20 cellular contexts compared by ENCODE assay signal in genomic region chr1:90732136-90732535, GRCh38. TPM values are rescaled to one million over a fixed set of nuclear protein-coding genes. Genes with fewer than 3 reads are reported as not detected.
DNase-seq lines count a peak whose midpoint lies in the region; ATAC-seq lines count a peak whose summit lies in the region.
"Had no signal": no experiment of that assay in that cellular context is flagged by ENCODE, and none has a peak within 500 bp of the region (broad histone marks: within the 10 kb centered on the region; RNA-seq: fewer than 3 reads in every experiment).

No MANE protein-coding gene starts in this region.

- peaks cover 62% of the 10 kb centered on the region for H3K27me3 Mint-ChIP-seq in activated naive CD4-positive, alpha-beta T cell treated with anti-CD3 and anti-CD28 coated beads, Interleukin-2, amount 50 U/mL, for 24 hours
- H3K27me3 Mint-ChIP-seq in activated T-cell treated with anti-CD3 and anti-CD28 coated beads, Interleukin-2, amount 50 U/mL, for 24 hours, result peaks cover 80% of the 10 kb centered on the region

- no peak for ATAC-seq in GM19035 (IDR thresholded peaks at IDR 0.05; ENCODE audit: unreplicated experiment)
- ATAC-seq: A549, HCT116 had no signal

- no peak for DNase-seq in activated naive CD4-positive, alpha-beta T cell (lab: John Stamatoyannopoulos, UW)
- peak; percentile 20 for DNase-seq in NCI-H446 treated with DMSO at 0.1 percent for 48 hours (lab: John Stamatoyannopoulos, UW)
- DNase-seq in cerebellum (ENCODE audit: low spot score), result peak; percentile 61
- no peak for DNase-seq in activated T-cell treated with anti-CD3 and anti-CD28 coated beads, Interleukin-2, amount 50 U/mL, for 24 hours
- DNase-seq in cortex of kidney (lab: John Stamatoyannopoulos, UW), result no peak
- DNase-seq: 8988T; ACHN; Calu3; CD4-positive, alpha-beta memory T cell; COR-L47; DMS53; DMS79 treated with DMSO at 0.1 percent for 48 hours; GM23248; H9 had no signal

- H3K9me3 Mint-ChIP-seq in activated naive CD4-positive, alpha-beta T cell treated with anti-CD3 and anti-CD28 coated beads, Interleukin-2, amount 50 U/mL, for 24 hours, result peaks cover 14% of the 10 kb centered on the region
- H3K9me3 Mint-ChIP-seq in activated T-cell treated with anti-CD3 and anti-CD28 coated beads, Interleukin-2, amount 50 U/mL, for 24 hours, result peaks cover 2% of the 10 kb centered on the region

- H3K4me1 Mint-ChIP-seq in activated naive CD4-positive, alpha-beta T cell treated with anti-CD3 and anti-CD28 coated beads, Interleukin-2, amount 50 U/mL, for 24 hours, result peaks cover 26% of the 10 kb centered on the region
- H3K4me1 Mint-ChIP-seq in activated T-cell treated with anti-CD3 and anti-CD28 coated beads, Interleukin-2, amount 50 U/mL, for 24 hours (ENCODE audit: low read depth), result peaks cover 26% of the 10 kb centered on the region

- peaks cover 8% of the 10 kb centered on the region for H3K36me3 Mint-ChIP-seq in activated naive CD4-positive, alpha-beta T cell treated with anti-CD3 and anti-CD28 coated beads, Interleukin-2, amount 50 U/mL, for 24 hours
- no peaks in the 10 kb centered on the region for H3K36me3 Mint-ChIP-seq in activated T-cell treated with anti-CD3 and anti-CD28 coated beads, Interleukin-2, amount 50 U/mL, for 24 hours (ENCODE audit: low read depth)
- H3K36me3 Mint-ChIP-seq: CD4-positive, alpha-beta memory T cell had no signal

- peak overlapping the region; percentile 18 for H3K27ac Mint-ChIP-seq in activated naive CD4-positive, alpha-beta T cell treated with anti-CD3 and anti-CD28 coated beads, Interleukin-2, amount 50 U/mL, for 24 hours
- H3K27ac Mint-ChIP-seq in activated T-cell treated with anti-CD3 and anti-CD28 coated beads, Interleukin-2, amount 50 U/mL, for 24 hours, result no peak overlapping the region
- H3K27ac Mint-ChIP-seq: CD4-positive, alpha-beta memory T cell; H9 had no signal

- H3K4me3 Mint-ChIP-seq in activated naive CD4-positive, alpha-beta T cell treated with anti-CD3 and anti-CD28 coated beads, Interleukin-2, amount 50 U/mL, for 24 hours, result no peak overlapping the region
- H3K4me3 Mint-ChIP-seq in activated T-cell treated with anti-CD3 and anti-CD28 coated beads, Interleukin-2, amount 50 U/mL, for 24 hours, result no peak overlapping the region
- H3K4me3 Mint-ChIP-seq: H9 had no signal

RNA-seq across cellular contexts. Expression of gene BARHL2, which starts 15.0 kb away (rescaled TPM):
- total RNA-seq in cerebellum, result 1.5 TPM
- total RNA-seq: Calu3; CD4-positive, alpha-beta memory T cell; Daoy; GM23248; H4; H9 had no signal

Comparison
In these comparisons a context has a peak if more than half of its experiments do, and no peak if none do; other contexts are left out.
1. DNase-seq: peak in NCI-H446 treated with DMSO at 0.1 percent for 48 hours (single experiment) and cerebellum (single experiment); none in activated naive CD4-positive, alpha-beta T cell (0 of 4), activated T-cell treated with anti-CD3 and anti-CD28 coated beads, Interleukin-2, amount 50 U/mL, for 24 hours (single experiment) and cortex of kidney (single experiment).